Comparison of ENCODE assay signal across 16 cellular contexts in genomic region chr5:177604656-177605055, GRCh38. TPM values are rescaled to one million over a fixed set of nuclear protein-coding genes. Genes with fewer than 3 reads are reported as not detected.
A peak's percentile ranks its signal among the peaks of the same experiment; 100 is the strongest.
DNase-seq lines count a peak whose midpoint lies in the region; ATAC-seq and TF ChIP-seq lines count a peak whose summit lies in the region.
"Had no signal": no experiment of that assay in that cellular context is flagged by ENCODE, and none has a peak within 500 bp of the region (broad histone marks: within the 10 kb centered on the region; RNA-seq: fewer than 3 reads in every experiment).

No MANE protein-coding gene starts in this region.

- no peaks in the 10 kb centered on the region for H3K36me3 Mint-ChIP-seq in activated naive CD4-positive, alpha-beta T cell treated with anti-CD3 and anti-CD28 coated beads, Interleukin-2, amount 10 ng/mL, durations not matched to agents 7 days and 5 days
- H3K36me3 Mint-ChIP-seq in memory B cell: peaks cover 2% of the 10 kb centered on the region
- peaks cover 20% of the 10 kb centered on the region for H3K36me3 Mint-ChIP-seq in stimulated activated memory B cell treated with anti-CD40 and anti-IgM and Interleukin-4, amounts not matched to agents 10 μg/mL and 1 μg/mL and 100 μg/mL, for 72 hours

- peak overlapping the region; percentile 42 for H3K27ac Mint-ChIP-seq in activated naive CD4-positive, alpha-beta T cell treated with anti-CD3 and anti-CD28 coated beads, Interleukin-2, amount 10 ng/mL, durations not matched to agents 7 days and 5 days
- H3K27ac Mint-ChIP-seq in memory B cell: peak overlapping the region; percentile 53
- peak overlapping the region; percentile 20 for H3K27ac Mint-ChIP-seq in stimulated activated memory B cell treated with anti-CD40 and anti-IgM and Interleukin-4, amounts not matched to agents 10 μg/mL and 1 μg/mL and 100 μg/mL, for 72 hours

- WGBS in gastroesophageal sphincter (ENCODE audit: low coverage in 1 of 2), 2 donors: 75 to 83% methylated on average over 2 to 4 of the region's 5 CpGs

- H3K27me3 Mint-ChIP-seq in activated naive CD4-positive, alpha-beta T cell treated with anti-CD3 and anti-CD28 coated beads, Interleukin-2, amount 10 ng/mL, durations not matched to agents 7 days and 5 days: no peaks in the 10 kb centered on the region
- no peaks in the 10 kb centered on the region for H3K27me3 Mint-ChIP-seq in memory B cell
- H3K27me3 Mint-ChIP-seq in stimulated activated memory B cell treated with anti-CD40 and anti-IgM and Interleukin-4, amounts not matched to agents 10 μg/mL and 1 μg/mL and 100 μg/mL, for 72 hours: no peaks in the 10 kb centered on the region

- H3K27ac ChIP-seq in RWPE2 (ENCODE audit: poor library complexity, severe bottlenecking) (no peak overlapping the region), gastroesophageal sphincter (no peak overlapping the region), colonic mucosa (no peak overlapping the region)

- H3K4me3 Mint-ChIP-seq in activated naive CD4-positive, alpha-beta T cell treated with anti-CD3 and anti-CD28 coated beads, Interleukin-2, amount 10 ng/mL, durations not matched to agents 7 days and 5 days: no peak overlapping the region
- H3K4me3 Mint-ChIP-seq in memory B cell: no peak overlapping the region
- no peak overlapping the region for H3K4me3 Mint-ChIP-seq in stimulated activated memory B cell treated with anti-CD40 and anti-IgM and Interleukin-4, amounts not matched to agents 10 μg/mL and 1 μg/mL and 100 μg/mL, for 72 hours
- H3K4me3 Mint-ChIP-seq: CD14-positive monocyte had no signal

- peaks cover 21% of the 10 kb centered on the region for H3K4me1 Mint-ChIP-seq in activated naive CD4-positive, alpha-beta T cell treated with anti-CD3 and anti-CD28 coated beads, Interleukin-2, amount 10 ng/mL, durations not matched to agents 7 days and 5 days
- H3K4me1 Mint-ChIP-seq in memory B cell: peaks cover 30% of the 10 kb centered on the region
- H3K4me1 Mint-ChIP-seq in stimulated activated memory B cell treated with anti-CD40 and anti-IgM and Interleukin-4, amounts not matched to agents 10 μg/mL and 1 μg/mL and 100 μg/mL, for 72 hours: peaks cover 52% of the 10 kb centered on the region

- H3K4me1 ChIP-seq in RWPE2 (ENCODE audit: insufficient read depth, poor library complexity, severe bottlenecking) (no peaks in the 10 kb centered on the region), gastroesophageal sphincter (peaks cover 0 to 44% (median 15%) of the 10 kb centered on the region in 3 donors), colonic mucosa (peaks cover 8% of the 10 kb centered on the region)

- CTCF ChIA-PET in activated naive CD4-positive, alpha-beta T cell treated with anti-CD3 and anti-CD28 coated beads, Interleukin-2, amount 10 ng/mL, durations not matched to agents 7 days and 5 days (lab: Charles Lee): no interaction called here

- peak overlapping the region in 1 of 2 donors; percentile 40 for H3K9ac ChIP-seq in colonic mucosa (ENCODE audit: low read depth in 2 of 2, low read length in 2 of 2)

- no peaks in the 10 kb centered on the region for H3K9me3 Mint-ChIP-seq in activated naive CD4-positive, alpha-beta T cell treated with anti-CD3 and anti-CD28 coated beads, Interleukin-2, amount 10 ng/mL, durations not matched to agents 7 days and 5 days
- no peaks in the 10 kb centered on the region for H3K9me3 Mint-ChIP-seq in memory B cell
- no peaks in the 10 kb centered on the region for H3K9me3 Mint-ChIP-seq in stimulated activated memory B cell treated with anti-CD40 and anti-IgM and Interleukin-4, amounts not matched to agents 10 μg/mL and 1 μg/mL and 100 μg/mL, for 72 hours

- DNase-seq in activated naive CD4-positive, alpha-beta T cell treated with anti-CD3 and anti-CD28 coated beads, Interleukin-2, amount 10 ng/mL, durations not matched to agents 7 days and 5 days: no peak
- DNase-seq in activated naive CD4-positive, alpha-beta T cell treated with anti-CD3 and anti-CD28 coated beads, Interleukin-2, amount 50 U/mL, for 16 hours: no peak
- DNase-seq in RWPE2 (ENCODE audit: low spot score): peak; percentile 46
- no peak for DNase-seq in memory B cell (ENCODE audit: low spot score in 2 of 2)
- no peak for DNase-seq in NOMO-1 treated with dmso at 0.1 percent for 144 hours (lab: John Stamatoyannopoulos, UW; ENCODE audit: unreplicated experiment)
- no peak for DNase-seq in colonic mucosa
- DNase-seq: EL, GF-D8, IMR-90, NCI-H187, NCI-H446, NCI-H526 treated with DMSO at 0.1 percent for 48 hours, SHP77 had no signal

- H3K4me3 ChIP-seq in RWPE2 (ENCODE audit: severe bottlenecking) (no peak overlapping the region), gastroesophageal sphincter (no peak overlapping the region), colonic mucosa (no peak overlapping the region)

- TF ChIP-seq CTCF in RWPE2 (IDR thresholded peaks at IDR 0.05; ENCODE audit: poor library complexity, severe bottlenecking): no peak
- TF ChIP-seq CTCF in gastroesophageal sphincter (IDR thresholded peaks at IDR 0.05): no peak
- no peak for TF ChIP-seq CTCF in colonic mucosa (IDR thresholded peaks at IDR 0.05)

- no peaks in the 10 kb centered on the region for H3K9me3 ChIP-seq in RWPE2 (ENCODE audit: severe bottlenecking)
- no peaks in the 10 kb centered on the region for H3K9me3 ChIP-seq in gastroesophageal sphincter
- H3K9me3 ChIP-seq in colonic mucosa: no peaks in the 10 kb centered on the region

- no peaks in the 10 kb centered on the region for H3K36me3 ChIP-seq in RWPE2 (ENCODE audit: low read depth)
- H3K36me3 ChIP-seq in gastroesophageal sphincter: peaks cover 0 to 22% of the 10 kb centered on the region in 2 donors
- no peaks in the 10 kb centered on the region for H3K36me3 ChIP-seq in colonic mucosa

- no peaks in the 10 kb centered on the region for H3K27me3 ChIP-seq in RWPE2 (ENCODE audit: insufficient read depth, poor library complexity, severe bottlenecking)
- no peaks in the 10 kb centered on the region for H3K27me3 ChIP-seq in gastroesophageal sphincter
- H3K27me3 ChIP-seq in colonic mucosa: no peaks in the 10 kb centered on the region

- intact Hi-C loops in colonic mucosa (cut with DNase I): no loop called here

- TF ChIP-seq EP300 in gastroesophageal sphincter (IDR thresholded peaks at IDR 0.05): no peak

- ATAC-seq in RWPE2 (ENCODE audit: low read depth) (no peak), memory B cell (ENCODE audit: low read depth) (no peak), gastroesophageal sphincter (no peak)
- ATAC-seq in stimulated activated memory B cell treated with anti-CD40 and anti-IgM and Interleukin-4, amounts not matched to agents 10 μg/mL and 1 μg/mL and 100 μg/mL, for 72 hours: no peak

- TF ChIP-seq POLR2A in gastroesophageal sphincter (IDR thresholded peaks at IDR 0.05): no peak

RNA-seq across cellular contexts. Expression of gene B4GALT7, which starts 4.7 kb away (rescaled TPM):
- total RNA-seq in gastroesophageal sphincter (10 to 100 TPM; 10.2 to 19.5 (median 15.5) TPM), colonic mucosa (10 to 100 TPM; 19.2 to 30.3 TPM)

RNA-seq across cellular contexts. Expression of gene TMED9, which starts 12.7 kb away (rescaled TPM):
- total RNA-seq in gastroesophageal sphincter: 10 to 100 TPM; 50.9 to 86.4 (median 72.9) TPM
- 100 to 1,000 TPM; 187 to 303 TPM for total RNA-seq in colonic mucosa

RNA-seq across cellular contexts. Expression of gene FAM193B, which starts 50.3 kb away (rescaled TPM):
- total RNA-seq in gastroesophageal sphincter (10 to 100 TPM; 29.7 to 90.3 (median 44.5) TPM), colonic mucosa (10 to 100 TPM; 39.4 to 78.6 TPM)
